Comparison of ENCODE assay signal across 8 cellular contexts in genomic region chr16:68760671-68761275, GRCh38. TPM values are rescaled to one million over a fixed set of nuclear protein-coding genes. Genes with fewer than 3 reads are reported as not detected.
A peak's percentile ranks its signal among the peaks of the same experiment; 100 is the strongest.
DNase-seq lines count a peak whose midpoint lies in the region; ATAC-seq, FAIRE-seq and TF ChIP-seq lines count a peak whose summit lies in the region.

No MANE protein-coding gene starts in this region.

- no peaks in the 10 kb centered on the region for H3K36me3 ChIP-seq in IMR-90 (ENCODE audit: control insufficient read depth, insufficient read depth, low read length)

- BruUV-seq in IMR-90 (replicated peaks; lab: Mats Ljungman, UMichigan) = no TSS peak

- H3K27ac ChIP-seq in IMR-90 (ENCODE audit: insufficient read depth, low read length) = no peak overlapping the region

- peaks cover 10% of the 10 kb centered on the region for H3K27me3 ChIP-seq in IMR-90 (ENCODE audit: control insufficient read depth, insufficient read depth, low read length)

- in situ Hi-C loops in IMR-90 (cut with MboI; ENCODE audit: low sequenced_read_pairs) = no loop called here

- ATAC-seq in GM21723 (IDR thresholded peaks at IDR 0.05; ENCODE audit: unreplicated experiment) = peak; percentile 54
- ATAC-seq in IMR-90 (ENCODE audit: low read depth) = 0 out of 2 replicates have a peak, but pooled peaks have one; percentile 42
- no peak for ATAC-seq in sciatic nerve
- ATAC-seq in Right ventricle myocardium superior (ENCODE audit: poor library complexity) = no peak

- H3K9ac ChIP-seq in IMR-90 (ENCODE audit: low read depth, low read length) = no peak overlapping the region

- FAIRE-seq in GM12892 (lab: Jason Lieb, UNC) = peak; percentile 92

- no peaks in the 10 kb centered on the region for H3K9me3 Mint-ChIP-seq in neural crest cell

- no peak overlapping the region for H2AFZ ChIP-seq in IMR-90 (replicated peaks; ENCODE audit: low read length, poor library complexity)

- no peaks in the 10 kb centered on the region for H3K79me1 ChIP-seq in IMR-90 (ENCODE audit: low read depth in 1 of 2, low read length in 2 of 2)

- intact Hi-C loops in IMR-90 (cut with micrococcal nuclease) = no loop called here
- intact Hi-C loops in sciatic nerve (cut with DNase I) = no loop called here
- intact Hi-C loops in Right ventricle myocardium superior (cut with DNase I) = no loop called here

- no peak overlapping the region for H3K23ac ChIP-seq in IMR-90 (ENCODE audit: low read depth, low read length)

- no peak overlapping the region for H2AK9ac ChIP-seq in IMR-90 (replicated peaks; ENCODE audit: low read depth, low read length, poor library complexity)

- DNase-seq in GM12892 (ENCODE audit: insufficient read length) (no peak), IMR-90 (peak; percentile 13), amniotic epithelial cell (ENCODE audit: low read depth) (peak; percentile 76), neural crest cell (ENCODE audit: low read depth, low spot score) (no peak), sciatic nerve (ENCODE audit: low spot score) (no peak), NCI-H446 treated with DMSO at 0.1 percent for 48 hours (lab: John Stamatoyannopoulos, UW) (no peak), Right ventricle myocardium superior (no peak)

- no peak overlapping the region for H4K5ac ChIP-seq in IMR-90 (ENCODE audit: low read depth, low read length)

- no peaks in the 10 kb centered on the region for H3K9me1 ChIP-seq in IMR-90 (ENCODE audit: insufficient read depth, low read length)

- H4K91ac ChIP-seq in IMR-90 (ENCODE audit: insufficient read depth, low read depth, low read length) = no peak overlapping the region

- H3K18ac ChIP-seq in IMR-90 (ENCODE audit: low read depth, low read length) = no peak overlapping the region

- TF ChIP-seq RAD21 in IMR-90 (IDR thresholded peaks at IDR 0.05; ENCODE audit: low read length) = no peak

- CTCF ChIA-PET in IMR-90 (lab: Yijun Ruan, JAX) = no interaction called here

- no peaks in the 10 kb centered on the region for H3K9me3 ChIP-seq in IMR-90 (ENCODE audit: control insufficient read depth, insufficient read depth, low read length)

- H3K27ac Mint-ChIP-seq in neural crest cell (ENCODE audit: unreplicated experiment) = peak overlapping the region; percentile 93

- no peaks in the 10 kb centered on the region for H3K27me3 Mint-ChIP-seq in neural crest cell (ENCODE audit: low read depth)

- TF ChIP-seq POLR2A in GM12892 (IDR thresholded peaks at IDR 0.05; ENCODE audit: low read depth, low read length) = peak; percentile 73
- no peak for TF ChIP-seq POLR2A in IMR-90 (IDR thresholded peaks at IDR 0.05; ENCODE audit: low read depth, low read length)

- POLR2A ChIA-PET in IMR-90 (lab: Charles Lee; ENCODE audit: unreplicated experiment) = no interaction called here

- no peaks in the 10 kb centered on the region for H3K36me3 Mint-ChIP-seq in neural crest cell (ENCODE audit: low read depth)

- H2BK15ac ChIP-seq in IMR-90 (ENCODE audit: low read depth, low read length) = no peak overlapping the region

- no peak overlapping the region for H3K4me2 ChIP-seq in IMR-90 (ENCODE audit: low read depth, low read length)

- no peak overlapping the region for H3K4me3 ChIP-seq in IMR-90 (ENCODE audit: insufficient read depth, low read depth, low read length)

- H3K4me1 ChIP-seq in IMR-90 (ENCODE audit: control insufficient read depth, insufficient read depth, low read length) = no peaks in the 10 kb centered on the region

- H3K56ac ChIP-seq in IMR-90 (ENCODE audit: extremely low read depth, insufficient read depth, low read length) = no peak overlapping the region

- no peak overlapping the region for H2BK120ac ChIP-seq in IMR-90 (ENCODE audit: low read depth, low read length)

- no peak overlapping the region for H2BK5ac ChIP-seq in IMR-90 (ENCODE audit: low read depth, low read length, poor library complexity, severe bottlenecking)

- no peak overlapping the region for H3K4ac ChIP-seq in IMR-90 (ENCODE audit: low read depth, low read length)

- no peaks in the 10 kb centered on the region for H4K20me1 ChIP-seq in IMR-90 (ENCODE audit: insufficient read depth, low read length)

- H4K8ac ChIP-seq in IMR-90 (ENCODE audit: low read depth in 2 of 2, low read length in 2 of 2) = no peak overlapping the region

- H2BK20ac ChIP-seq in IMR-90 (ENCODE audit: low read depth, low read length) = no peak overlapping the region

- no peak for TF ChIP-seq CTCF in IMR-90 (conservative IDR thresholded peaks at IDR 0.05; ENCODE audit: low read depth, low read length)
- TF ChIP-seq CTCF in neural crest cell (conservative IDR thresholded peaks at IDR 0.05) = no peak

- H2AK5ac ChIP-seq in IMR-90 (ENCODE audit: low read depth, low read length) = no peak overlapping the region

- H3K4me1 Mint-ChIP-seq in neural crest cell = peaks cover 29% of the 10 kb centered on the region

- no peak overlapping the region for H3K14ac ChIP-seq in IMR-90 (replicated peaks; ENCODE audit: low read depth, low read length)

- H3K4me3 Mint-ChIP-seq in neural crest cell = no peak overlapping the region

- no CpG with 5 or more reads among the region's 8 CpGs for WGBS in IMR-90 (ENCODE audit: extremely low coverage in 2 of 2, insufficient read length in 1 of 2), 2 experiments

- dilution Hi-C loops in IMR-90 (cut with HindIII; ENCODE audit: low sequenced_read_pairs, unreplicated experiment) = no loop called here

TF ChIP-seq in IMR-90, 13 proteins besides CTCF, POLR2A, EP300 and RAD21:
- TF ChIP-seq FOS (IDR thresholded peaks at IDR 0.05; ENCODE audit: low read depth, low read length) (no peak), SMC3 (IDR thresholded peaks at IDR 0.05; ENCODE audit: low read depth, low read length) (no peak), USF2 (IDR thresholded peaks at IDR 0.05; ENCODE audit: low read depth, low read length) (no peak), MXI1 (IDR thresholded peaks at IDR 0.05; ENCODE audit: borderline replicate concordance, low read depth, low read length) (no peak), MAZ (IDR thresholded peaks at IDR 0.05; ENCODE audit: borderline replicate concordance, low read depth, low read length) (no peak), MAFK (IDR thresholded peaks at IDR 0.05; ENCODE audit: low read depth, low read length) (no peak), CEBPB (IDR thresholded peaks at IDR 0.05; ENCODE audit: low read depth, low read length) (no peak), RFX5 (IDR thresholded peaks at IDR 0.05; ENCODE audit: low read depth, low read length) (no peak), BHLHE40 (IDR thresholded peaks at IDR 0.05; ENCODE audit: low read depth, low read length) (no peak), RCOR1 (IDR thresholded peaks at IDR 0.05; ENCODE audit: insufficient replicate concordance, low read length) (no peak), ELK1 (IDR thresholded peaks at IDR 0.05; ENCODE audit: borderline replicate concordance, low read depth, low read length) (no peak)

RNA-seq across cellular contexts. Expression of gene CDH1, which starts 23.7 kb away (rescaled TPM):
- polyA plus RNA-seq in GM12892 (2012; ENCODE audit: missing spikeins) = 2.9 TPM
- total RNA-seq in IMR-90 (2012; rRNA removed) (under 0.01 TPM in 1 of 2 replicates, not detected in the other), neural crest cell (0.48 and 1.1 TPM in 2 replicates), sciatic nerve (55.7 TPM), Right ventricle myocardium superior (not detected)
- polyA plus RNA-seq in IMR-90 (2012; rRNA removed) = not detected in 2 replicates
- not detected in 2 replicates for polyA plus RNA-seq in IMR-90 (2012; cell fraction: cytosol; rRNA removed)
- not detected in 2 replicates for polyA plus RNA-seq in IMR-90 (2012; cell fraction: nucleus; rRNA removed; ENCODE audit: low replicate concordance)

Comparison
In these comparisons a context has a peak if more than half of its experiments do, and no peak if none do; other contexts are left out.
1. DNase-seq: peak in IMR-90 (single experiment) and amniotic epithelial cell (single experiment); none in GM12892 (single experiment), neural crest cell (single experiment), sciatic nerve (single experiment), NCI-H446 treated with DMSO at 0.1 percent for 48 hours (single experiment) and Right ventricle myocardium superior (single experiment).
2. ATAC-seq: peak in GM21723 (single experiment) and IMR-90 (single experiment); none in sciatic nerve (single experiment) and Right ventricle myocardium superior (single experiment).
3. RNA of gene CDH1, which starts 23.7 kb away (total RNA-seq): 55.7 TPM in sciatic nerve (single experiment); 0.48 to 1.1 TPM in neural crest cell, not detected in Right ventricle myocardium superior (single experiment) and under 0.01 TPM in IMR-90; every median in the first group is over 10 times any median in the second.